1 cellular context compared by ENCODE assay signal in genomic region chr20:62143976-62144825, GRCh38.
TF ChIP-seq lines count a peak whose summit lies in the region.

No MANE protein-coding gene starts in this region.

TF ChIP-seq in HepG2, 621 proteins besides CTCF, POLR2A, EP300 and RAD21 (continued from another document and continues in another):
- TF ChIP-seq ZNF407 (CRISPR knock-in tag; IDR thresholded peaks at IDR 0.05; ENCODE audit: not compliant biosample characterization), result no peak
- TF ChIP-seq ZNF282 (IDR thresholded peaks at IDR 0.05; ENCODE audit: partially characterized antibody), result no peak
- peak; percentile 75; the same call in 1 of the 2 replicates for TF ChIP-seq ZNF724P (CRISPR knock-in tag; IDR thresholded peaks at IDR 0.05; ENCODE audit: borderline replicate concordance)
- TF ChIP-seq GATAD1 (CRISPR knock-in tag; IDR thresholded peaks at IDR 0.05), result peak; percentile 49
- TF ChIP-seq SAP130 (CRISPR knock-in tag; IDR thresholded peaks at IDR 0.05; ENCODE audit: low read depth), result peak; percentile 90
- peak; percentile 37; the same call in 1 of the 2 replicates for TF ChIP-seq ZNF350 (CRISPR knock-in tag; IDR thresholded peaks at IDR 0.05; ENCODE audit: borderline replicate concordance, low read depth)
- TF ChIP-seq ZNF414 (CRISPR knock-in tag; IDR thresholded peaks at IDR 0.05), result peak; percentile 78
- TF ChIP-seq KMT2A (CRISPR knock-in tag; IDR thresholded peaks at IDR 0.05), result peak; percentile 96
- no peak for TF ChIP-seq ZNF740 (CRISPR knock-in tag; IDR thresholded peaks at IDR 0.05)
- peak; percentile 7; the same call in 1 of the 2 replicates for TF ChIP-seq BCL6 (CRISPR knock-in tag; IDR thresholded peaks at IDR 0.05)
- TF ChIP-seq SRY (CRISPR knock-in tag; IDR thresholded peaks at IDR 0.05), result peak; percentile 92; the same call in 1 of the 2 replicates
- TF ChIP-seq MTF2 (CRISPR knock-in tag; IDR thresholded peaks at IDR 0.05; ENCODE audit: borderline replicate concordance), result no peak
- TF ChIP-seq ZBTB14 (CRISPR knock-in tag; IDR thresholded peaks at IDR 0.05), result 0 out of 2 replicates have a peak, but pooled peaks have one; percentile 5
- peak; percentile 61; the same call in 1 of the 2 replicates for TF ChIP-seq GPN1 (CRISPR knock-in tag; IDR thresholded peaks at IDR 0.05; ENCODE audit: borderline replicate concordance)
- peak; percentile 7 to 84; a peak in 2 of 4 replicates for TF ChIP-seq HMGXB4 (CRISPR knock-in tag; IDR thresholded peaks at IDR 0.05; ENCODE audit: borderline replicate concordance in 1 of 2, low read depth in 1 of 2)
- 0 out of 2 replicates have a peak, but pooled peaks have one; percentile 18 for TF ChIP-seq SKIL (CRISPR knock-in tag; IDR thresholded peaks at IDR 0.05; ENCODE audit: borderline replicate concordance)
- TF ChIP-seq ZMYM4 (CRISPR knock-in tag; IDR thresholded peaks at IDR 0.05), result peak; percentile 9; the same call in 1 of the 2 replicates
- TF ChIP-seq HNRNPK (IDR thresholded peaks at IDR 0.05; ENCODE audit: low read depth, low read length, poor library complexity, severe bottlenecking), result no peak
- peak; percentile 72 for TF ChIP-seq RBFOX2 (IDR thresholded peaks at IDR 0.05; ENCODE audit: low read depth, low read length)
- TF ChIP-seq ARID2 (CRISPR knock-in tag; IDR thresholded peaks at IDR 0.05; ENCODE audit: borderline replicate concordance), result peak; percentile 93; the same call in 1 of the 2 replicates
- no peak for TF ChIP-seq RBM22 (optimal IDR thresholded peaks at IDR 0.05; ENCODE audit: low read length)
- TF ChIP-seq ZBTB43 (CRISPR knock-in tag; conservative IDR thresholded peaks at IDR 0.05), result no peak
- TF ChIP-seq IKZF1 (IDR thresholded peaks at IDR 0.05), result no peak
- TF ChIP-seq DZIP1 (CRISPR knock-in tag; IDR thresholded peaks at IDR 0.05), result 0 out of 2 replicates have a peak, but pooled peaks have one; percentile 41
- TF ChIP-seq NR2F6 (IDR thresholded peaks at IDR 0.05), result no peak
- TF ChIP-seq NR2F6 (CRISPR knock-in tag; IDR thresholded peaks at IDR 0.05), result no peak; the same call in 1 of the 2 replicates
- 0 out of 2 replicates have a peak, but pooled peaks have one; percentile 33 for TF ChIP-seq ELF3 (CRISPR knock-in tag; IDR thresholded peaks at IDR 0.05)
- TF ChIP-seq TCF12 (IDR thresholded peaks at IDR 0.05), result no peak
- TF ChIP-seq TCF12 (CRISPR knock-in tag; IDR thresholded peaks at IDR 0.05), result peak; percentile 58; the same call in 1 of the 2 replicates
- TF ChIP-seq ZNF264 (CRISPR knock-in tag; IDR thresholded peaks at IDR 0.05), result 0 out of 2 replicates have a peak, but pooled peaks have one; percentile 20
- no peak for TF ChIP-seq MLX (CRISPR knock-in tag; IDR thresholded peaks at IDR 0.05)
- 0 out of 2 replicates have a peak, but pooled peaks have one; percentile 53 for TF ChIP-seq ZNF747 (CRISPR knock-in tag; IDR thresholded peaks at IDR 0.05; ENCODE audit: borderline replicate concordance)
- no peak for TF ChIP-seq LCORL (IDR thresholded peaks at IDR 0.05)
- 0 out of 2 replicates have a peak, but pooled peaks have one; percentile 33 for TF ChIP-seq LCORL (CRISPR knock-in tag; IDR thresholded peaks at IDR 0.05)
- peak; percentile 71; the same call in 1 of the 2 replicates for TF ChIP-seq ZNF776 (CRISPR knock-in tag; IDR thresholded peaks at IDR 0.05)
